ENCODE assay signal across 7 cellular contexts in genomic region chr6:25173951-25174474, GRCh38.
DNase-seq lines count a peak whose midpoint lies in the region; ATAC-seq and TF ChIP-seq lines count a peak whose summit lies in the region.

No MANE protein-coding gene starts in this region.

- no peaks in the 10 kb centered on the region for H3K9me3 ChIP-seq in HCT116 (ENCODE audit: control insufficient read depth in 1 of 2, insufficient read depth in 1 of 2, low read depth in 1 of 2, low read length in 2 of 2)
- H3K9me3 ChIP-seq in PC-9 (ENCODE audit: insufficient read depth, low read depth): peaks cover 6% of the 10 kb centered on the region; the same call in 1 of the 2 replicates

- H2AFZ ChIP-seq in HCT116 (ENCODE audit: low read depth, low read length, poor library complexity, severe bottlenecking): peak overlapping the region; percentile 20
- H2AFZ ChIP-seq in PC-9: no peak overlapping the region

- TF ChIP-seq CTCF in HCT116 (IDR thresholded peaks at IDR 0.05 in 2 of 3, conservative IDR thresholded peaks at IDR 0.05 in 1 of 3; ENCODE audit: borderline replicate concordance in 1 of 3, insufficient read depth in 1 of 3, low read depth in 2 of 3, low read length in 2 of 3) (no peak), PC-9 (conservative IDR thresholded peaks at IDR 0.05) (no peak), epithelial cell of proximal tubule (conservative IDR thresholded peaks at IDR 0.05; ENCODE audit: low read depth, low read length) (no peak)

- intact Hi-C loops in HCT116 (cut with micrococcal nuclease): no loop called here
- intact Hi-C loops in PC-9 (cut with micrococcal nuclease; ENCODE audit: unreplicated experiment): loop anchor here (2.0 to 10.0 kb wide), 3 partner anchors 99 to 517 kb away; no protein-coding TSS in a partner anchor
- intact Hi-C loops in activated CD4-positive, alpha-beta memory T cell treated with anti-CD3 and anti-CD28 coated beads for 36 hours (cut with micrococcal nuclease): loop anchor here (5.0 to 10.0 kb wide), 2 partner anchors 99 to 147 kb away; no protein-coding TSS in a partner anchor

- H3K4me3 ChIP-seq in HCT116 (replicated peaks in 1 of 2; ENCODE audit: low read depth in 1 of 2, low read length in 2 of 2): no peak overlapping the region
- no peak overlapping the region for H3K4me3 ChIP-seq in PC-9
- no peak overlapping the region for H3K4me3 ChIP-seq in epithelial cell of proximal tubule (ENCODE audit: low read depth, low read length)
- no peak overlapping the region for H3K4me3 ChIP-seq in skin epidermis

- no peak overlapping the region for H3K4me3 Mint-ChIP-seq in activated CD4-positive, alpha-beta memory T cell treated with anti-CD3 and anti-CD28 coated beads for 36 hours

- H3K27ac ChIP-seq in HCT116 (ENCODE audit: low read depth, low read length) (peak overlapping the region; percentile 23; the same call in 1 of the 2 replicates), PC-9 (peak overlapping the region; percentile 98), skin epidermis (peak overlapping the region in 17 of 21 experiments; percentile 26 to 78 (median 61))

- no peak overlapping the region for H3K27ac Mint-ChIP-seq in activated CD4-positive, alpha-beta memory T cell treated with anti-CD3 and anti-CD28 coated beads for 36 hours

- no peaks in the 10 kb centered on the region for H3K27me3 Mint-ChIP-seq in activated CD4-positive, alpha-beta memory T cell treated with anti-CD3 and anti-CD28 coated beads for 36 hours

- H3K4me1 Mint-ChIP-seq in activated CD4-positive, alpha-beta memory T cell treated with anti-CD3 and anti-CD28 coated beads for 36 hours (ENCODE audit: low read depth): peaks cover 42% of the 10 kb centered on the region

- peak overlapping the region; percentile 49 for H3K4me2 ChIP-seq in HCT116 (ENCODE audit: low read length)
- peak overlapping the region; percentile 57 for H3K4me2 ChIP-seq in PC-9

- CTCF ChIA-PET in HCT116 (lab: Charles Lee) (interaction anchor here (0.6 kb wide), 1 partner anchor 650 kb away, joined by 4 read pairs; no protein-coding TSS in a partner anchor), PC-9 (lab: Charles Lee) (interaction anchor here (0.5 to 0.6 kb wide), 2 partner anchors 11 to 752 kb away, joined by 3 to 4 read pairs; no protein-coding TSS in a partner anchor)
- CTCF ChIA-PET in activated CD4-positive, alpha-beta memory T cell treated with anti-CD3 and anti-CD28 coated beads for 36 hours (lab: Charles Lee): interaction anchor here (1.1 to 1.5 kb wide), 3 partner anchors 28 to 104 kb away, joined by 3 to 4 read pairs (median 4); no protein-coding TSS in a partner anchor

- peaks cover 19 to 32% of the 10 kb centered on the region in 2 experiments for H3K4me1 ChIP-seq in HCT116 (ENCODE audit: control insufficient read depth in 1 of 2, insufficient read depth in 2 of 2, low read length in 2 of 2)
- H3K4me1 ChIP-seq in PC-9 (replicated peaks; ENCODE audit: insufficient read depth): peaks cover 56% of the 10 kb centered on the region

- ATAC-seq in HCT116 (peak; percentile 77), HG03457 (IDR thresholded peaks at IDR 0.05; ENCODE audit: unreplicated experiment) (no peak)

- peaks cover 39% of the 10 kb centered on the region for H3F3A ChIP-seq in PC-9 (ENCODE audit: insufficient read depth, low read depth)

- peak; percentile 70 for DNase-seq in HCT116 (ENCODE audit: low read depth, low spot score)
- DNase-seq in PC-9: peak; percentile 66 to 98
- DNase-seq in epithelial cell of proximal tubule (ENCODE audit: low read depth): peak; percentile 66
- DNase-seq in NCI-H1436 (lab: John Stamatoyannopoulos, UW): no peak
- DNase-seq in activated CD4-positive, alpha-beta memory T cell treated with anti-CD3 and anti-CD28 coated beads for 36 hours: no peak

- RAD21 ChIA-PET in HCT116 (lab: Charles Lee; ENCODE audit: low non-redundant PET in 1 of 2, low total read pairs in 2 of 2, uncharacterized antibody in 2 of 2, unreplicated experiment in 2 of 2): no interaction called here

- no peaks in the 10 kb centered on the region for H3K36me3 Mint-ChIP-seq in activated CD4-positive, alpha-beta memory T cell treated with anti-CD3 and anti-CD28 coated beads for 36 hours

- POLR2A ChIA-PET in HCT116 (lab: Charles Lee): no interaction called here
- POLR2A ChIA-PET in PC-9 (lab: Charles Lee; ENCODE audit: unreplicated experiment): interaction anchor here (0.5 to 1.1 kb wide), 6 partner anchors 19 to 1050 kb away, joined by 3 to 5 read pairs (median 3); partner anchors contain the start of gene CARMIL1
- POLR2A ChIA-PET in activated CD4-positive, alpha-beta memory T cell treated with anti-CD3 and anti-CD28 coated beads for 36 hours (lab: Charles Lee): interaction anchor here (1.1 to 2.2 kb wide), 3 partner anchors 36 to 384 kb away, joined by 3 to 6 read pairs (median 4); no protein-coding TSS in a partner anchor

- no peaks in the 10 kb centered on the region for H3K9me2 ChIP-seq in HCT116 (ENCODE audit: insufficient read depth)
- peaks cover 4% of the 10 kb centered on the region; the same call in 1 of the 2 replicates for H3K9me2 ChIP-seq in PC-9 (ENCODE audit: insufficient read depth)

- BruUV-seq in HCT116 (replicated peaks; lab: Mats Ljungman, UMichigan) (no TSS peak), PC-9 (replicated peaks; lab: Mats Ljungman, UMichigan) (no TSS peak)

- H3K36me3 ChIP-seq in HCT116 (ENCODE audit: control insufficient read depth in 1 of 2, insufficient read depth in 2 of 2, low read length in 2 of 2): no peaks in the 10 kb centered on the region
- no peaks in the 10 kb centered on the region for H3K36me3 ChIP-seq in PC-9 (ENCODE audit: low read depth)

- no peak for TF ChIP-seq POLR2A in HCT116 (IDR thresholded peaks at IDR 0.05; ENCODE audit: borderline replicate concordance, extremely low read depth, insufficient read depth, insufficient read length)

- no peak for TF ChIP-seq RAD21 in HCT116 (IDR thresholded peaks at IDR 0.05; ENCODE audit: low read depth)

- no peaks in the 10 kb centered on the region for H3K27me3 ChIP-seq in HCT116 (ENCODE audit: insufficient read depth, low read length)
- no peaks in the 10 kb centered on the region for H3K27me3 ChIP-seq in PC-9 (ENCODE audit: insufficient read depth, low read depth)

- no peaks in the 10 kb centered on the region for H3K79me2 ChIP-seq in HCT116 (ENCODE audit: insufficient read depth, low read length)
- H3K79me2 ChIP-seq in PC-9 (ENCODE audit: low read depth): no peaks in the 10 kb centered on the region

- no peaks in the 10 kb centered on the region for H4K20me1 ChIP-seq in HCT116 (ENCODE audit: insufficient read depth)
- H4K20me1 ChIP-seq in PC-9 (ENCODE audit: insufficient read depth): no peaks in the 10 kb centered on the region

- no peak overlapping the region for H3K9ac ChIP-seq in HCT116 (ENCODE audit: low read length)

- no peaks in the 10 kb centered on the region for H3K9me3 Mint-ChIP-seq in activated CD4-positive, alpha-beta memory T cell treated with anti-CD3 and anti-CD28 coated beads for 36 hours

TF ChIP-seq in HCT116, 20 proteins besides CTCF, POLR2A, EP300 and RAD21:
- no peak for TF ChIP-seq ZBTB33 (IDR thresholded peaks at IDR 0.05; ENCODE audit: extremely low read depth, insufficient replicate concordance, low read length)
- TF ChIP-seq ELF1 (IDR thresholded peaks at IDR 0.05; ENCODE audit: borderline replicate concordance, low read depth): no peak
- TF ChIP-seq FOSL1 (IDR thresholded peaks at IDR 0.05; ENCODE audit: low read depth): peak; percentile 87
- TF ChIP-seq ATF3 (IDR thresholded peaks at IDR 0.05): 0 out of 2 replicates have a peak, but pooled peaks have one; percentile 18
- peak; percentile 59 for TF ChIP-seq CBX3 (IDR thresholded peaks at IDR 0.05; ENCODE audit: low read depth)
- TF ChIP-seq ZFX (IDR thresholded peaks at IDR 0.05): no peak
- no peak for TF ChIP-seq EGR1 (IDR thresholded peaks at IDR 0.05; ENCODE audit: low read depth)
- TF ChIP-seq SIN3A (IDR thresholded peaks at IDR 0.05; ENCODE audit: low read depth): 0 out of 2 replicates have a peak, but pooled peaks have one; percentile 31
- peak; percentile 94 for TF ChIP-seq CEBPB (IDR thresholded peaks at IDR 0.05; ENCODE audit: low read depth)
- no peak for TF ChIP-seq YY1 (IDR thresholded peaks at IDR 0.05; ENCODE audit: extremely low read depth, insufficient replicate concordance, low read depth, low read length)
- peak; percentile 42; the same call in 1 of the 2 replicates for TF ChIP-seq SP1 (IDR thresholded peaks at IDR 0.05; ENCODE audit: low read depth)
- peak; percentile 28; the same call in 1 of the 2 replicates for TF ChIP-seq MAX (IDR thresholded peaks at IDR 0.05)
- peak; percentile 23 for TF ChIP-seq TCF7L2 (IDR thresholded peaks at IDR 0.05; ENCODE audit: borderline replicate concordance, extremely low read depth, insufficient read depth, insufficient read length)
- TF ChIP-seq JUND (IDR thresholded peaks at IDR 0.05): peak; percentile 87

Comparison
In these comparisons a context has a peak if more than half of its experiments do, and no peak if none do; other contexts are left out.
1. DNase-seq: peak in HCT116 (single experiment), PC-9 (2 of 2) and epithelial cell of proximal tubule (single experiment); none in NCI-H1436 (single experiment) and activated CD4-positive, alpha-beta memory T cell treated with anti-CD3 and anti-CD28 coated beads for 36 hours (single experiment).
2. H3K27ac ChIP-seq: peak in every context shown above with its lines; median percentile 98 in PC-9; 61 in skin epidermis; 23 in HCT116.